30 cellular contexts compared by ENCODE assay signal in genomic region chr14:75164809-75165208, GRCh38.
"Had no signal": no experiment of that assay in that cellular context is flagged by ENCODE, and none has a peak within 500 bp of the region (broad histone marks: within the 10 kb centered on the region; RNA-seq: fewer than 3 reads in every experiment).

No MANE protein-coding gene starts in this region.

- H3K36me3 Mint-ChIP-seq: immature natural killer cell, natural killer cell had no signal

- H3K4me3 ChIP-seq: coronary artery, heart left ventricle, left lung, lower lobe of right lung, right lobe of liver, skin epidermis, tibial artery had no signal

- DNase-seq: activated CD4-positive, alpha-beta T cell treated with anti-CD3 and anti-CD28 coated beads for 48 hours; activated CD4-positive, alpha-beta T cell treated with anti-CD3 and anti-CD28 coated beads, Interleukin-2, amount 50 U/mL, for 48 hours; activated CD8-positive, alpha-beta memory T cell treated with anti-CD3 and anti-CD28 coated beads for 24 hours; activated gamma-delta T cell; activated naive CD4-positive, alpha-beta T cell treated with anti-CD3 and anti-CD28 coated beads, Interleukin-2, amount 10 ng/mL, durations not matched to agents 7 days and 5 days; cerebellar nuclear complex; effector memory CD8-positive, alpha-beta T cell; erythroblast; heart left ventricle; hypothalamus; immature natural killer cell; kidney glomerular epithelial cell; left lung; lower lobe of right lung; mesendoderm; natural killer cell; posterior cingulate gyrus; right lobe of liver; stimulated activated CD4-positive, alpha-beta T cell treated with anti-CD3 and anti-CD28 coated beads, Interleukin-12 subunit alpha, Interleukin-12 subunit beta, amount 100 ng/mL, for 4 hours; stimulated activated CD4-positive, alpha-beta T cell treated with anti-CD3 and anti-CD28 coated beads, Interleukin-4, amount 100 ng/mL, for 1 hour; SW 1271; T-helper 9 cell; tibial artery had no signal

- H3K27me3 Mint-ChIP-seq: activated naive CD4-positive, alpha-beta T cell treated with anti-CD3 and anti-CD28 coated beads, Interleukin-2, amount 10 ng/mL, durations not matched to agents 7 days and 5 days; effector memory CD8-positive, alpha-beta T cell; stimulated activated naive CD8-positive, alpha-beta T cell treated with anti-CD3 and anti-CD28 coated beads, Interleukin-15, Interleukin-2, amounts not matched to agents 100 ng/mL and 50 ng/mL, for 24 hours had no signal

- H3K9me3 Mint-ChIP-seq: activated naive CD4-positive, alpha-beta T cell treated with anti-CD3 and anti-CD28 coated beads, Interleukin-2, amount 10 ng/mL, durations not matched to agents 7 days and 5 days; effector memory CD8-positive, alpha-beta T cell; immature natural killer cell; natural killer cell; stimulated activated effector memory CD8-positive, alpha-beta T cell treated with anti-CD3 and anti-CD28 coated beads, Interleukin-12 subunit alpha, Interleukin-12 subunit beta, amount 100 ng/mL, for 72 hours; stimulated activated naive CD8-positive, alpha-beta T cell treated with anti-CD3 and anti-CD28 coated beads, Interleukin-15, Interleukin-2, amounts not matched to agents 100 ng/mL and 50 ng/mL, for 24 hours; T-helper 1 cell treated with Interleukin-12 subunit alpha and Interleukin-12 subunit beta and Interleukin-4 antibody, amounts not matched to agents 30 μg/mL and 1 μg/mL, for 36 hours had no signal

- H3K4me3 Mint-ChIP-seq: activated naive CD4-positive, alpha-beta T cell treated with anti-CD3 and anti-CD28 coated beads, Interleukin-2, amount 10 ng/mL, durations not matched to agents 7 days and 5 days; effector memory CD8-positive, alpha-beta T cell; immature natural killer cell; natural killer cell; stimulated activated effector memory CD8-positive, alpha-beta T cell treated with anti-CD3 and anti-CD28 coated beads, Interleukin-12 subunit alpha, Interleukin-12 subunit beta, amount 100 ng/mL, for 72 hours; stimulated activated naive CD8-positive, alpha-beta T cell treated with anti-CD3 and anti-CD28 coated beads, Interleukin-15, Interleukin-2, amounts not matched to agents 100 ng/mL and 50 ng/mL, for 24 hours; T-helper 1 cell treated with Interleukin-12 subunit alpha and Interleukin-12 subunit beta and Interleukin-4 antibody, amounts not matched to agents 30 μg/mL and 1 μg/mL, for 36 hours had no signal

- H3K27ac Mint-ChIP-seq: activated naive CD4-positive, alpha-beta T cell treated with anti-CD3 and anti-CD28 coated beads, Interleukin-2, amount 10 ng/mL, durations not matched to agents 7 days and 5 days; natural killer cell; stimulated activated effector memory CD8-positive, alpha-beta T cell treated with anti-CD3 and anti-CD28 coated beads, Interleukin-12 subunit alpha, Interleukin-12 subunit beta, amount 100 ng/mL, for 72 hours; stimulated activated naive CD8-positive, alpha-beta T cell treated with anti-CD3 and anti-CD28 coated beads, Interleukin-15, Interleukin-2, amounts not matched to agents 100 ng/mL and 50 ng/mL, for 24 hours; T-helper 1 cell treated with Interleukin-12 subunit alpha and Interleukin-12 subunit beta and Interleukin-4 antibody, amounts not matched to agents 30 μg/mL and 1 μg/mL, for 36 hours had no signal

- H3K27me3 ChIP-seq: heart left ventricle, left lung, right lobe of liver, tibial artery had no signal

- ATAC-seq: activated CD4-positive, CD25-positive, alpha-beta regulatory T cell treated with anti-CD3 and anti-CD28 coated beads, Interleukin-2, amount 50 U/mL, for 24 hours; effector memory CD8-positive, alpha-beta T cell; heart left ventricle; left lung; lower lobe of right lung; natural killer cell; right lobe of liver; stimulated activated effector memory CD8-positive, alpha-beta T cell treated with anti-CD3 and anti-CD28 coated beads, Interleukin-12 subunit alpha, Interleukin-12 subunit beta, amount 100 ng/mL, for 72 hours had no signal

- H3K27ac ChIP-seq: left lung, lower lobe of right lung, right lobe of liver, tibial artery, VCaP had no signal

- H3K9me3 ChIP-seq: heart left ventricle, left lung, lower lobe of right lung, right lobe of liver, tibial artery had no signal

- H3K36me3 ChIP-seq: left lung, right lobe of liver had no signal
